19 cellular contexts compared by ENCODE assay signal in genomic region chr9:82124090-82124489, GRCh38.
DNase-seq lines count a peak whose midpoint lies in the region; ATAC-seq, FAIRE-seq and TF ChIP-seq lines count a peak whose summit lies in the region.
"Had no signal": no experiment of that assay in that cellular context is flagged by ENCODE, and none has a peak within 500 bp of the region (broad histone marks: within the 10 kb centered on the region; RNA-seq: fewer than 3 reads in every experiment).

No MANE protein-coding gene starts in this region.

- H3K4me3 ChIP-seq in BJ (ENCODE audit: low read depth, low read length) (no peak overlapping the region), MG63 (no peak overlapping the region), bronchial epithelial cell (ENCODE audit: low read depth, low read length) (no peak overlapping the region), Peyer's patch (no peak overlapping the region)
- H3K4me3 ChIP-seq: dorsolateral prefrontal cortex, gastroesophageal sphincter, K562 had no signal

- no peaks in the 10 kb centered on the region for H3K36me3 Mint-ChIP-seq in activated CD4-positive, alpha-beta T cell treated with anti-CD3 and anti-CD28 coated beads, Interleukin-2, amount 10 ng/mL, durations not matched to agents 24 days and 14 days (ENCODE audit: low read depth)

- intact Hi-C loops in activated CD4-positive, alpha-beta T cell treated with anti-CD3 and anti-CD28 coated beads, Interleukin-2, amount 10 ng/mL, durations not matched to agents 24 days and 14 days (cut with micrococcal nuclease): no loop called here

- CTCF ChIA-PET in BJ (lab: Yijun Ruan, JAX): no interaction called here

- TF ChIP-seq CTCF in BJ (IDR thresholded peaks at IDR 0.05; ENCODE audit: insufficient read depth, low read depth, low read length) (no peak), bronchial epithelial cell (IDR thresholded peaks at IDR 0.05; ENCODE audit: insufficient read depth, low read length, severe bottlenecking) (no peak), Peyer's patch (IDR thresholded peaks at IDR 0.05) (no peak)

- H3K9me3 ChIP-seq in MG63 (no peaks in the 10 kb centered on the region), Peyer's patch (no peaks in the 10 kb centered on the region)
- H3K9me3 ChIP-seq: gastroesophageal sphincter had no signal

- no peak overlapping the region for H3K27ac ChIP-seq in Peyer's patch
- H3K27ac ChIP-seq: C4-2B, dorsolateral prefrontal cortex, gastroesophageal sphincter had no signal

- H3K27me3 Mint-ChIP-seq in activated CD4-positive, alpha-beta T cell treated with anti-CD3 and anti-CD28 coated beads, Interleukin-2, amount 10 ng/mL, durations not matched to agents 24 days and 14 days: no peaks in the 10 kb centered on the region

- H3K36me3 ChIP-seq in BJ (ENCODE audit: control insufficient read depth, insufficient read depth, low read length): no peaks in the 10 kb centered on the region
- H3K36me3 ChIP-seq in MG63: no peaks in the 10 kb centered on the region
- H3K36me3 ChIP-seq in bronchial epithelial cell (ENCODE audit: control insufficient read depth, insufficient read depth, low read length): no peaks in the 10 kb centered on the region
- H3K36me3 ChIP-seq in Peyer's patch: no peaks in the 10 kb centered on the region
- H3K36me3 ChIP-seq: gastroesophageal sphincter had no signal

- no peaks in the 10 kb centered on the region for H3K9me3 Mint-ChIP-seq in activated CD4-positive, alpha-beta T cell treated with anti-CD3 and anti-CD28 coated beads, Interleukin-2, amount 10 ng/mL, durations not matched to agents 24 days and 14 days

- ATAC-seq in GM21576 (IDR thresholded peaks at IDR 0.05; ENCODE audit: unreplicated experiment): no peak
- ATAC-seq: gastroesophageal sphincter, K562 had no signal

- no peaks in the 10 kb centered on the region for H3K4me1 ChIP-seq in Peyer's patch

- FAIRE-seq in bronchial epithelial cell (lab: Jason Lieb, UNC): no peak
- FAIRE-seq: GM19239, K562 had no signal

- TF ChIP-seq POLR2A in Peyer's patch (IDR thresholded peaks at IDR 0.05): no peak

- no peak overlapping the region for H3K27ac Mint-ChIP-seq in activated CD4-positive, alpha-beta T cell treated with anti-CD3 and anti-CD28 coated beads, Interleukin-2, amount 10 ng/mL, durations not matched to agents 24 days and 14 days

- no peaks in the 10 kb centered on the region for H3K4me1 Mint-ChIP-seq in activated CD4-positive, alpha-beta T cell treated with anti-CD3 and anti-CD28 coated beads, Interleukin-2, amount 10 ng/mL, durations not matched to agents 24 days and 14 days

- H3K27me3 ChIP-seq in BJ (ENCODE audit: control insufficient read depth, insufficient read depth, low read length): no peaks in the 10 kb centered on the region
- H3K27me3 ChIP-seq in MG63: no peaks in the 10 kb centered on the region
- H3K27me3 ChIP-seq in bronchial epithelial cell (ENCODE audit: control insufficient read depth, insufficient read depth, low read length): no peaks in the 10 kb centered on the region
- H3K27me3 ChIP-seq in Peyer's patch: no peaks in the 10 kb centered on the region
- H3K27me3 ChIP-seq: dorsolateral prefrontal cortex, gastroesophageal sphincter had no signal

- peak; percentile 76 for DNase-seq in BJ (ENCODE audit: low read depth)
- peak; percentile 14 for DNase-seq in MG63
- peak; percentile 63 for DNase-seq in bronchial epithelial cell (ENCODE audit: low read depth)
- peak; percentile 74 for DNase-seq in kidney tubule cell (ENCODE audit: low spot score)
- DNase-seq in activated T-cell treated with anti-CD3 and anti-CD28 coated beads, Interleukin-2, amount 50 U/mL, for 1 hour: no peak
- no peak for DNase-seq in activated CD4-positive, alpha-beta T cell treated with anti-CD3 and anti-CD28 coated beads, Interleukin-2, amount 10 ng/mL, durations not matched to agents 24 days and 14 days
- DNase-seq in Peyer's patch: no peak
- DNase-seq: activated CD4-positive, CD25-positive, alpha-beta regulatory T cell treated with anti-CD3 and anti-CD28 coated beads, Interleukin-2, amount 50 U/mL, for 72 hours; activated T-cell treated with anti-CD3 and anti-CD28 coated beads, Interleukin-2, amount 50 U/mL, for 48 hours; DND-41; dorsolateral prefrontal cortex; islet precursor cell; NCI-H146; NCI-H510A had no signal

- POLR2A ChIA-PET in BJ (lab: Charles Lee): no interaction called here

- H3K4me3 Mint-ChIP-seq in activated CD4-positive, alpha-beta T cell treated with anti-CD3 and anti-CD28 coated beads, Interleukin-2, amount 10 ng/mL, durations not matched to agents 24 days and 14 days: no peak overlapping the region

Comparison
In these comparisons a context has a peak if more than half of its experiments do, and no peak if none do; other contexts are left out.
1. DNase-seq: peak in BJ (single experiment), MG63 (single experiment), bronchial epithelial cell (single experiment) and kidney tubule cell (single experiment); none in activated T-cell treated with anti-CD3 and anti-CD28 coated beads, Interleukin-2, amount 50 U/mL, for 1 hour (single experiment), activated CD4-positive, alpha-beta T cell treated with anti-CD3 and anti-CD28 coated beads, Interleukin-2, amount 10 ng/mL, durations not matched to agents 24 days and 14 days (single experiment) and Peyer's patch (0 of 3).